ENCODE assay signal across 16 cellular contexts in genomic region chr12:67096533-67097318, GRCh38.
DNase-seq lines count a peak whose midpoint lies in the region; ATAC-seq, FAIRE-seq and TF ChIP-seq lines count a peak whose summit lies in the region.
"Had no signal": no experiment of that assay in that cellular context is flagged by ENCODE, and none has a peak within 500 bp of the region (broad histone marks: within the 10 kb centered on the region; RNA-seq: fewer than 3 reads in every experiment).

No MANE protein-coding gene starts in this region.

- no peaks in the 10 kb centered on the region for H3K27me3 ChIP-seq in right atrium auricular region
- H3K27me3 ChIP-seq: ascending aorta, pancreas, vagina had no signal

- POLR2A ChIA-PET in GM10248 (lab: Yijun Ruan, JAX), result no interaction called here

- CTCF ChIA-PET in GM10248 (lab: Yijun Ruan, JAX), result no interaction called here

- H3K4me1 ChIP-seq in right atrium auricular region, result no peaks in the 10 kb centered on the region
- H3K4me1 ChIP-seq: ascending aorta, pancreas, vagina had no signal

- no peak for TF ChIP-seq CTCF in right atrium auricular region (IDR thresholded peaks at IDR 0.05)
- TF ChIP-seq CTCF in foreskin fibroblast (IDR thresholded peaks at IDR 0.05; ENCODE audit: low read depth, low read length), result no peak
- no peak for TF ChIP-seq CTCF in GM10248 (IDR thresholded peaks at IDR 0.05; ENCODE audit: control extremely low read depth, extremely low read depth, low read depth, missing control alignments)

- DNase-seq in Right ventricle myocardium superior (no peak), right atrium auricular region (ENCODE audit: low spot score) (no peak), T1000 (lab: John Stamatoyannopoulos, UW) (peak; percentile 20), foreskin fibroblast (peak; percentile 21 to 52), urothelium cell line (ENCODE audit: low spot score) (no peak), dermis blood vessel endothelial cell (no peak), pons (ENCODE audit: low spot score) (no peak), GM10248 (ENCODE audit: extremely low spot score) (no peak)
- DNase-seq: activated T-cell treated with anti-CD3 and anti-CD28 coated beads, Interleukin-2, amount 50 U/mL, for 24 hours; endodermal cell; midbrain; NCI-H187; pancreas had no signal

- FAIRE-seq in urothelium cell line (lab: Jason Lieb, UNC), result peak; percentile 46
- FAIRE-seq: GM18507, pancreas had no signal

- H3K36me3 ChIP-seq in right atrium auricular region, result no peaks in the 10 kb centered on the region
- H3K36me3 ChIP-seq: ascending aorta, pancreas, vagina had no signal

- H3K9me3 ChIP-seq in right atrium auricular region, result no peaks in the 10 kb centered on the region
- H3K9me3 ChIP-seq: ascending aorta, pancreas, vagina had no signal

- intact Hi-C loops in Right ventricle myocardium superior (cut with DNase I), result no loop called here

- H3K27ac ChIP-seq in right atrium auricular region, result peak overlapping the region in 1 of 2 donors; percentile 60
- H3K27ac ChIP-seq: ascending aorta, pancreas, vagina had no signal

- ATAC-seq in Right ventricle myocardium superior (ENCODE audit: poor library complexity), result peak; percentile 60

- H3K4me3 ChIP-seq in right atrium auricular region, result no peak overlapping the region
- no peak overlapping the region for H3K4me3 ChIP-seq in foreskin fibroblast (ENCODE audit: low read depth in 1 of 2, low read length in 2 of 2)
- H3K4me3 ChIP-seq: ascending aorta, pancreas, vagina had no signal

Comparison
In these comparisons a context has a peak if more than half of its experiments do, and no peak if none do; other contexts are left out.
1. DNase-seq: peak in T1000 (single experiment) and foreskin fibroblast (2 of 2); none in Right ventricle myocardium superior (single experiment), right atrium auricular region (single experiment), urothelium cell line (single experiment), dermis blood vessel endothelial cell (single experiment), pons (single experiment) and GM10248 (single experiment).